ENCODE assay signal across 19 cellular contexts in the genomic region with DNA sequence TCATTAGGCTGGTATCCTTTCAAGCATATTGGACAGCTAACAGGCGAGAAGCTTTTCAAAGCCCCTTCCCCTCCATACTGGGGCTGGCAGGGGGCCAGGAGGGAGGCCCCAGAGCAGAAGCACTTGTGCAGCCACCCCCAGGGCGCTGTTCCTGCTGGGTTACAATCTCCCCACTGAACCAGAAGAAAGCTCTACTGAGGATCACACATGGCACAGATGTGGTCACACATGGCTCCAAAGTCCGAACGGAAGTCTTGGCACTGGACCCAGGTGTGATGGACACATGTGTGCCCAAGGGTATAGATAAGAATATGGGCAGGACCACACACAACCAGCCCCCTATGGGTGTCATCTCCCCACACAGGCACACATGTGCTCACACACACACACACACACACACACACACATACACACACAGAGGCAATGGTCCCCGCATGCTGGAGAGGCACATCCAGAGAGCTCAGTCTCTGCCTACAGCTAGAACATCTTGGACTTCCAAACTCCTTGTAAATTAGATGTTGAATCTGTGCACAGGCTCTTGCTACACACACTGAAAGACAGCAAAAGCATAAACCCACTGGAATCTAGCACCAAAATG.
"Had no signal": no experiment of that assay in that cellular context is flagged by ENCODE, and none has a peak within 500 bp of the region (broad histone marks: within the 10 kb centered on the region; RNA-seq: fewer than 3 reads in every experiment).

No MANE protein-coding gene starts in this region.

- H3K4me1 Mint-ChIP-seq: central memory CD8-positive, alpha-beta T cell; neural progenitor cell; stimulated activated naive B cell treated with anti-CD40 and anti-IgM and Interleukin-4, amounts not matched to agents 10 μg/mL and 1 μg/mL and 100 μg/mL, for 72 hours; stimulated activated naive CD8-positive, alpha-beta T cell treated with anti-CD3 and anti-CD28 coated beads, Interleukin-15, amount 100 ng/mL, for 72 hours had no signal

- H2AFZ ChIP-seq: neural progenitor cell had no signal

- H3K4me1 ChIP-seq: foreskin keratinocyte, neural progenitor cell, pancreas, prostate gland, sigmoid colon, testis, tibial nerve had no signal

- DNase-seq: left colon; mammary epithelial cell; midbrain; nucleus accumbens; pancreas; sigmoid colon; stimulated activated CD4-positive, alpha-beta T cell treated with anti-CD3 and anti-CD28 coated beads, Interleukin-2, amount 100 ng/mL, for 24 hours; stimulated activated CD4-positive, alpha-beta T cell treated with anti-CD3 and anti-CD28 coated beads, Interleukin-4, amount 100 ng/mL, for 4 hours; stimulated activated naive B cell treated with anti-CD40 and anti-IgM and Interleukin-4, amounts not matched to agents 10 μg/mL and 1 μg/mL and 100 μg/mL, for 72 hours; stimulated activated naive CD8-positive, alpha-beta T cell treated with anti-CD3 and anti-CD28 coated beads, Interleukin-15, amount 100 ng/mL, for 72 hours; testis had no signal

- ATAC-seq: foreskin keratinocyte; left colon; natural killer cell treated with Interleukin-12 subunit alpha and Interleukin-12 subunit beta and Interleukin-15 and Interleukin-18, amount 100 ng/mL, for 72 hours; pancreas; stimulated activated naive B cell treated with anti-CD40 and anti-IgM and Interleukin-4, amounts not matched to agents 10 μg/mL and 1 μg/mL and 100 μg/mL, for 72 hours; stimulated activated naive CD8-positive, alpha-beta T cell treated with anti-CD3 and anti-CD28 coated beads, Interleukin-15, amount 100 ng/mL, for 72 hours had no signal

- H3K36me3 ChIP-seq: neural progenitor cell, pancreas, prostate gland, sigmoid colon, tibial nerve had no signal

- FAIRE-seq: pancreas had no signal

- H3K27ac ChIP-seq: foreskin keratinocyte, neural progenitor cell, pancreas, prostate gland, sigmoid colon, skin epidermis, testis, tibial nerve had no signal

- H3K4me2 ChIP-seq: neural progenitor cell had no signal

- H3K27me3 ChIP-seq: neural progenitor cell, pancreas, sigmoid colon, testis, tibial nerve had no signal

- H3K4me3 Mint-ChIP-seq: central memory CD8-positive, alpha-beta T cell; dendritic cell treated with granulocyte-macrophage colony-stimulating factor and Interleukin-4, amounts not matched to agents 40 ng/mL and 50 ng/mL, for 4 days; natural killer cell treated with Interleukin-12 subunit alpha and Interleukin-12 subunit beta and Interleukin-15 and Interleukin-18, amount 100 ng/mL, for 72 hours; neural progenitor cell; stimulated activated naive B cell treated with anti-CD40 and anti-IgM and Interleukin-4, amounts not matched to agents 10 μg/mL and 1 μg/mL and 100 μg/mL, for 72 hours; stimulated activated naive CD8-positive, alpha-beta T cell treated with anti-CD3 and anti-CD28 coated beads, Interleukin-15, amount 100 ng/mL, for 72 hours had no signal

- H3K9me3 Mint-ChIP-seq: dendritic cell treated with granulocyte-macrophage colony-stimulating factor and Interleukin-4, amounts not matched to agents 40 ng/mL and 50 ng/mL, for 4 days; natural killer cell treated with Interleukin-12 subunit alpha and Interleukin-12 subunit beta and Interleukin-15 and Interleukin-18, amount 100 ng/mL, for 72 hours; stimulated activated naive CD8-positive, alpha-beta T cell treated with anti-CD3 and anti-CD28 coated beads, Interleukin-15, amount 100 ng/mL, for 72 hours had no signal

- H3K36me3 Mint-ChIP-seq: natural killer cell treated with Interleukin-12 subunit alpha and Interleukin-12 subunit beta and Interleukin-15 and Interleukin-18, amount 100 ng/mL, for 72 hours; neural progenitor cell; stimulated activated naive B cell treated with anti-CD40 and anti-IgM and Interleukin-4, amounts not matched to agents 10 μg/mL and 1 μg/mL and 100 μg/mL, for 72 hours had no signal

- H3K9ac ChIP-seq: neural progenitor cell had no signal

- H3K9me3 ChIP-seq: pancreas, prostate gland, sigmoid colon, testis, tibial nerve had no signal

- H3K4me3 ChIP-seq: neural progenitor cell, pancreas, prostate gland, sigmoid colon, skin epidermis, testis, tibial nerve had no signal

- H3K27ac Mint-ChIP-seq: dendritic cell treated with granulocyte-macrophage colony-stimulating factor and Interleukin-4, amounts not matched to agents 40 ng/mL and 50 ng/mL, for 4 days; natural killer cell treated with Interleukin-12 subunit alpha and Interleukin-12 subunit beta and Interleukin-15 and Interleukin-18, amount 100 ng/mL, for 72 hours; stimulated activated naive B cell treated with anti-CD40 and anti-IgM and Interleukin-4, amounts not matched to agents 10 μg/mL and 1 μg/mL and 100 μg/mL, for 72 hours had no signal
